1 cellular context compared by ENCODE assay signal in the genomic region with DNA sequence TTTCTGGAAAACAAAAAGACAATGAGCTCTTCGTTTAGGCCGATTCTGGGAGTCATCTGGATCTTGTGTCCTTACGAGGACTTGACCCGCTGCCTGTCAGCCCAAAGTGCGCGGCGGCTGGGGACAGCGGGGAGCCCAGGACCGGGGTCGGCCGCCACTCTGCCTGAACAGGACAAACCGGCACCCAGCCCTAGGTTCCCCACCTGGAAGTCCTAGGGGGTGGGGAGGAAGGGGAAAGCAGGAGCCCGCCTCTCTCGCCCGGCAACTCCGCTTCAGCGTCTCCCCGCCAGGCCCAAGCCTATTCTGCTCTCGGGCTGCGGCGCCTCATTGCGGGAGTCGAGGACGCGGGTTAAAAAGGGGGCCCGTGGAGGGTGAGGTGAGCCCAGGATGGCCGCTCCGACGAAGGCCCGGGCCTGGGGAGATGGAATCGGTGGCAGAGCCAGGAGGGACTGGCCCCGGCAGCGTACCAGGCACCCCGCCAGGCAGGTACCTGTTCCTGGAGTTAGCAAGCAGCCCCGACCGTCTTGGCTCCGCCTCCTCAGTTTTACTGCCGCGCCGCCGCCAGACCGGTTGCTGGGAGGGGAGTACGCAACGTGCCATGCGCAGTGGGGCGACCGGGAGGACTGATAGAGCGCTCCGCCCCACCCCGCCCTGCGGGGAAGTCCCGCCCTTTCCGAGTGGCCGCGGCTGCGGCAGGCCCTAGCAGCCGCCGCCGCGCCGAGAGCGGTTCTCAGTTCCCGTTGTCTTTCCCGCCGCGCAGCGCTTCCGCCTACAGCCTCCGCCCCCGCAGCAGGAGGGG.
TF ChIP-seq lines count a peak whose summit lies in the region.

A gene with protein sequence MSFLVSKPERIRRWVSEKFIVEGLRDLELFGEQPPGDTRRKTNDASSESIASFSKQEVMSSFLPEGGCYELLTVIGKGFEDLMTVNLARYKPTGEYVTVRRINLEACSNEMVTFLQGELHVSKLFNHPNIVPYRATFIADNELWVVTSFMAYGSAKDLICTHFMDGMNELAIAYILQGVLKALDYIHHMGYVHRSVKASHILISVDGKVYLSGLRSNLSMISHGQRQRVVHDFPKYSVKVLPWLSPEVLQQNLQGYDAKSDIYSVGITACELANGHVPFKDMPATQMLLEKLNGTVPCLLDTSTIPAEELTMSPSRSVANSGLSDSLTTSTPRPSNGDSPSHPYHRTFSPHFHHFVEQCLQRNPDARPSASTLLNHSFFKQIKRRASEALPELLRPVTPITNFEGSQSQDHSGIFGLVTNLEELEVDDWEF (minus strand): TSS at position 549 of the 799 bp plus-strand sequence. CDS start 13,430 bp downstream, outside the sequence.

TF ChIP-seq in K562, 482 proteins besides CTCF, POLR2A, EP300 and RAD21 (continued from another document and continues in another):
- TF ChIP-seq, protein P1, sequence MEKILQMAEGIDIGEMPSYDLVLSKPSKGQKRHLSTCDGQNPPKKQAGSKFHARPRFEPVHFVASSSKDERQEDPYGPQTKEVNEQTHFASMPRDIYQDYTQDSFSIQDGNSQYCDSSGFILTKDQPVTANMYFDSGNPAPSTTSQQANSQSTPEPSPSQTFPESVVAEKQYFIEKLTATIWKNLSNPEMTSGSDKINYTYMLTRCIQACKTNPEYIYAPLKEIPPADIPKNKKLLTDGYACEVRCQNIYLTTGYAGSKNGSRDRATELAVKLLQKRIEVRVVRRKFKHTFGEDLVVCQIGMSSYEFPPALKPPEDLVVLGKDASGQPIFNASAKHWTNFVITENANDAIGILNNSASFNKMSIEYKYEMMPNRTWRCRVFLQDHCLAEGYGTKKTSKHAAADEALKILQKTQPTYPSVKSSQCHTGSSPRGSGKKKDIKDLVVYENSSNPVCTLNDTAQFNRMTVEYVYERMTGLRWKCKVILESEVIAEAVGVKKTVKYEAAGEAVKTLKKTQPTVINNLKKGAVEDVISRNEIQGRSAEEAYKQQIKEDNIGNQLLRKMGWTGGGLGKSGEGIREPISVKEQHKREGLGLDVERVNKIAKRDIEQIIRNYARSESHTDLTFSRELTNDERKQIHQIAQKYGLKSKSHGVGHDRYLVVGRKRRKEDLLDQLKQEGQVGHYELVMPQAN (IDR thresholded peaks at IDR 0.05; ENCODE audit: borderline replicate concordance), result peak; percentile 75; the same call in 1 of the 2 replicates
- TF ChIP-seq JUN (IDR thresholded peaks at IDR 0.05; ENCODE audit: borderline replicate concordance, low read depth, low read length), result 0 out of 2 replicates have a peak, but pooled peaks have one; percentile 22
- no peak; the same call in 1 of the 2 replicates for TF ChIP-seq JUN (CRISPR knock-in tag; IDR thresholded peaks at IDR 0.05; ENCODE audit: borderline replicate concordance)
- TF ChIP-seq, protein P2, sequence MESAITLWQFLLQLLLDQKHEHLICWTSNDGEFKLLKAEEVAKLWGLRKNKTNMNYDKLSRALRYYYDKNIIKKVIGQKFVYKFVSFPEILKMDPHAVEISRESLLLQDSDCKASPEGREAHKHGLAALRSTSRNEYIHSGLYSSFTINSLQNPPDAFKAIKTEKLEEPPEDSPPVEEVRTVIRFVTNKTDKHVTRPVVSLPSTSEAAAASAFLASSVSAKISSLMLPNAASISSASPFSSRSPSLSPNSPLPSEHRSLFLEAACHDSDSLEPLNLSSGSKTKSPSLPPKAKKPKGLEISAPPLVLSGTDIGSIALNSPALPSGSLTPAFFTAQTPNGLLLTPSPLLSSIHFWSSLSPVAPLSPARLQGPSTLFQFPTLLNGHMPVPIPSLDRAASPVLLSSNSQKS (CRISPR knock-in tag; IDR thresholded peaks at IDR 0.05), result no peak
- peak in 1 of 2 experiments; percentile 44; a peak in 1 of 4 replicates for TF ChIP-seq FOXA3 (CRISPR knock-in tag; conservative IDR thresholded peaks at IDR 0.05 in 1 of 2, IDR thresholded peaks at IDR 0.05 in 1 of 2)
- TF ChIP-seq ZC3H8 (IDR thresholded peaks at IDR 0.05), result no peak
- peak; percentile 67 for TF ChIP-seq BCOR (IDR thresholded peaks at IDR 0.05)
- TF ChIP-seq SMAD4 (CRISPR knock-in tag; conservative IDR thresholded peaks at IDR 0.05), result 0 out of 2 replicates have a peak, but pooled peaks have one; percentile 51
- TF ChIP-seq ZFX (CRISPR knock-in tag; IDR thresholded peaks at IDR 0.05), result peak; percentile 96
- 0 out of 2 replicates have a peak, but pooled peaks have one; percentile 7 for TF ChIP-seq NR2C1 (IDR thresholded peaks at IDR 0.05)
- TF ChIP-seq NR2C1 (tag; IDR thresholded peaks at IDR 0.05), result no peak
- no peak for TF ChIP-seq CBFA2T2 (conservative IDR thresholded peaks at IDR 0.05)
- TF ChIP-seq RFX1 (IDR thresholded peaks at IDR 0.05), result peak; percentile 54; the same call in 1 of the 2 replicates
- TF ChIP-seq, protein P3, sequence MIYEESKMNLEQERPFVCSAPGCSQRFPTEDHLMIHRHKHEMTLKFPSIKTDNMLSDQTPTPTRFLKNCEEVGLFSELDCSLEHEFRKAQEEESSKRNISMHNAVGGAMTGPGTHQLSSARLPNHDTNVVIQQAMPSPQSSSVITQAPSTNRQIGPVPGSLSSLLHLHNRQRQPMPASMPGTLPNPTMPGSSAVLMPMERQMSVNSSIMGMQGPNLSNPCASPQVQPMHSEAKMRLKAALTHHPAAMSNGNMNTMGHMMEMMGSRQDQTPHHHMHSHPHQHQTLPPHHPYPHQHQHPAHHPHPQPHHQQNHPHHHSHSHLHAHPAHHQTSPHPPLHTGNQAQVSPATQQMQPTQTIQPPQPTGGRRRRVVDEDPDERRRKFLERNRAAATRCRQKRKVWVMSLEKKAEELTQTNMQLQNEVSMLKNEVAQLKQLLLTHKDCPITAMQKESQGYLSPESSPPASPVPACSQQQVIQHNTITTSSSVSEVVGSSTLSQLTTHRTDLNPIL (CRISPR knock-in tag; IDR thresholded peaks at IDR 0.05), result no peak
- TF ChIP-seq L3MBTL2 (IDR thresholded peaks at IDR 0.05), result peak; percentile 94
- TF ChIP-seq, protein P4, sequence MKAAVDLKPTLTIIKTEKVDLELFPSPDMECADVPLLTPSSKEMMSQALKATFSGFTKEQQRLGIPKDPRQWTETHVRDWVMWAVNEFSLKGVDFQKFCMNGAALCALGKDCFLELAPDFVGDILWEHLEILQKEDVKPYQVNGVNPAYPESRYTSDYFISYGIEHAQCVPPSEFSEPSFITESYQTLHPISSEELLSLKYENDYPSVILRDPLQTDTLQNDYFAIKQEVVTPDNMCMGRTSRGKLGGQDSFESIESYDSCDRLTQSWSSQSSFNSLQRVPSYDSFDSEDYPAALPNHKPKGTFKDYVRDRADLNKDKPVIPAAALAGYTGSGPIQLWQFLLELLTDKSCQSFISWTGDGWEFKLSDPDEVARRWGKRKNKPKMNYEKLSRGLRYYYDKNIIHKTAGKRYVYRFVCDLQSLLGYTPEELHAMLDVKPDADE (conservative IDR thresholded peaks at IDR 0.05; ENCODE audit: control insufficient read depth, low read depth, low read length), result peak; percentile 56
- 0 out of 2 replicates have a peak, but pooled peaks have one; percentile 30 for TF ChIP-seq ZNF12 (CRISPR knock-in tag; IDR thresholded peaks at IDR 0.05)
- TF ChIP-seq, protein P5, sequence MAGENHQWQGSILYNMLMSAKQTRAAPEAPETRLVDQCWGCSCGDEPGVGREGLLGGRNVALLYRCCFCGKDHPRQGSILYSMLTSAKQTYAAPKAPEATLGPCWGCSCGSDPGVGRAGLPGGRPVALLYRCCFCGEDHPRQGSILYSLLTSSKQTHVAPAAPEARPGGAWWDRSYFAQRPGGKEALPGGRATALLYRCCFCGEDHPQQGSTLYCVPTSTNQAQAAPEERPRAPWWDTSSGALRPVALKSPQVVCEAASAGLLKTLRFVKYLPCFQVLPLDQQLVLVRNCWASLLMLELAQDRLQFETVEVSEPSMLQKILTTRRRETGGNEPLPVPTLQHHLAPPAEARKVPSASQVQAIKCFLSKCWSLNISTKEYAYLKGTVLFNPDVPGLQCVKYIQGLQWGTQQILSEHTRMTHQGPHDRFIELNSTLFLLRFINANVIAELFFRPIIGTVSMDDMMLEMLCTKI (IDR thresholded peaks at IDR 0.05; ENCODE audit: partially characterized antibody), result no peak
- TF ChIP-seq MAFK (IDR thresholded peaks at IDR 0.05; ENCODE audit: low read length), result no peak
- TF ChIP-seq, protein P6, sequence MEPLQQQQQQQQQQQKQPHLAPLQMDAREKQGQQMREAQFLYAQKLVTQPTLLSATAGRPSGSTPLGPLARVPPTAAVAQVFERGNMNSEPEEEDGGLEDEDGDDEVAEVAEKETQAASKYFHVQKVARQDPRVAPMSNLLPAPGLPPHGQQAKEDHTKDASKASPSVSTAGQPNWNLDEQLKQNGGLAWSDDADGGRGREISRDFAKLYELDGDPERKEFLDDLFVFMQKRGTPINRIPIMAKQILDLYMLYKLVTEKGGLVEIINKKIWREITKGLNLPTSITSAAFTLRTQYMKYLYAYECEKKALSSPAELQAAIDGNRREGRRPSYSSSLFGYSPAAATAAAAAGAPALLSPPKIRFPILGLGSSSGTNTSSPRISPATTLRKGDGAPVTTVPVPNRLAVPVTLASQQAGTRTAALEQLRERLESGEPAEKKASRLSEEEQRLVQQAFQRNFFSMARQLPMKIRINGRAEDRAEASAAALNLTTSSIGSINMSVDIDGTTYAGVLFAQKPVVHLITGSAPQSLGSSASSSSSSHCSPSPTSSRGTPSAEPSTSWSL (CRISPR knock-in tag; IDR thresholded peaks at IDR 0.05; ENCODE audit: borderline replicate concordance), result no peak
- TF ChIP-seq DIDO1 (tag; IDR thresholded peaks at IDR 0.05; ENCODE audit: low read depth), result peak; percentile 44; the same call in 1 of the 2 replicates
- TF ChIP-seq, protein P7, sequence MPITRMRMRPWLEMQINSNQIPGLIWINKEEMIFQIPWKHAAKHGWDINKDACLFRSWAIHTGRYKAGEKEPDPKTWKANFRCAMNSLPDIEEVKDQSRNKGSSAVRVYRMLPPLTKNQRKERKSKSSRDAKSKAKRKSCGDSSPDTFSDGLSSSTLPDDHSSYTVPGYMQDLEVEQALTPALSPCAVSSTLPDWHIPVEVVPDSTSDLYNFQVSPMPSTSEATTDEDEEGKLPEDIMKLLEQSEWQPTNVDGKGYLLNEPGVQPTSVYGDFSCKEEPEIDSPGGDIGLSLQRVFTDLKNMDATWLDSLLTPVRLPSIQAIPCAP (CRISPR knock-in tag; IDR thresholded peaks at IDR 0.05; ENCODE audit: borderline replicate concordance), result no peak
- TF ChIP-seq ZZZ3 (IDR thresholded peaks at IDR 0.05), result no peak
- peak; percentile 84; the same call in 1 of the 2 replicates for TF ChIP-seq MYC (IDR thresholded peaks at IDR 0.05; ENCODE audit: low read depth, low read length)
- peak; percentile 70; the same call in 1 of the 2 replicates for TF ChIP-seq MYC (CRISPR knock-in tag; IDR thresholded peaks at IDR 0.05; ENCODE audit: borderline replicate concordance, low read depth)
- no peak for TF ChIP-seq ZC3H4 (CRISPR knock-in tag; IDR thresholded peaks at IDR 0.05; ENCODE audit: borderline replicate concordance)
- peak; percentile 50 for TF ChIP-seq MEIS2 (IDR thresholded peaks at IDR 0.05; ENCODE audit: partially characterized antibody)
- TF ChIP-seq EP400 (IDR thresholded peaks at IDR 0.05), result peak; percentile 63
- TF ChIP-seq POU5F1 (IDR thresholded peaks at IDR 0.05; ENCODE audit: borderline replicate concordance, low read depth, low read length, partially characterized antibody), result no peak
- TF ChIP-seq SIN3A (IDR thresholded peaks at IDR 0.05; ENCODE audit: borderline replicate concordance in 2 of 2, control insufficient read depth in 1 of 2, low read depth in 2 of 2, low read length in 2 of 2), result peak in 1 of 2 experiments; percentile 26; a peak in 1 of 4 replicates
- peak; percentile 67; the same call in 1 of the 2 replicates for TF ChIP-seq ATF7 (IDR thresholded peaks at IDR 0.05)
- TF ChIP-seq ARID1B (IDR thresholded peaks at IDR 0.05), result no peak
- TF ChIP-seq KLF10 (CRISPR knock-in tag; IDR thresholded peaks at IDR 0.05), result no peak
- no peak for TF ChIP-seq ZNF184 (CRISPR knock-in tag; IDR thresholded peaks at IDR 0.05)
- TF ChIP-seq COPS2 (conservative IDR thresholded peaks at IDR 0.05), result no peak
- TF ChIP-seq, protein P8, sequence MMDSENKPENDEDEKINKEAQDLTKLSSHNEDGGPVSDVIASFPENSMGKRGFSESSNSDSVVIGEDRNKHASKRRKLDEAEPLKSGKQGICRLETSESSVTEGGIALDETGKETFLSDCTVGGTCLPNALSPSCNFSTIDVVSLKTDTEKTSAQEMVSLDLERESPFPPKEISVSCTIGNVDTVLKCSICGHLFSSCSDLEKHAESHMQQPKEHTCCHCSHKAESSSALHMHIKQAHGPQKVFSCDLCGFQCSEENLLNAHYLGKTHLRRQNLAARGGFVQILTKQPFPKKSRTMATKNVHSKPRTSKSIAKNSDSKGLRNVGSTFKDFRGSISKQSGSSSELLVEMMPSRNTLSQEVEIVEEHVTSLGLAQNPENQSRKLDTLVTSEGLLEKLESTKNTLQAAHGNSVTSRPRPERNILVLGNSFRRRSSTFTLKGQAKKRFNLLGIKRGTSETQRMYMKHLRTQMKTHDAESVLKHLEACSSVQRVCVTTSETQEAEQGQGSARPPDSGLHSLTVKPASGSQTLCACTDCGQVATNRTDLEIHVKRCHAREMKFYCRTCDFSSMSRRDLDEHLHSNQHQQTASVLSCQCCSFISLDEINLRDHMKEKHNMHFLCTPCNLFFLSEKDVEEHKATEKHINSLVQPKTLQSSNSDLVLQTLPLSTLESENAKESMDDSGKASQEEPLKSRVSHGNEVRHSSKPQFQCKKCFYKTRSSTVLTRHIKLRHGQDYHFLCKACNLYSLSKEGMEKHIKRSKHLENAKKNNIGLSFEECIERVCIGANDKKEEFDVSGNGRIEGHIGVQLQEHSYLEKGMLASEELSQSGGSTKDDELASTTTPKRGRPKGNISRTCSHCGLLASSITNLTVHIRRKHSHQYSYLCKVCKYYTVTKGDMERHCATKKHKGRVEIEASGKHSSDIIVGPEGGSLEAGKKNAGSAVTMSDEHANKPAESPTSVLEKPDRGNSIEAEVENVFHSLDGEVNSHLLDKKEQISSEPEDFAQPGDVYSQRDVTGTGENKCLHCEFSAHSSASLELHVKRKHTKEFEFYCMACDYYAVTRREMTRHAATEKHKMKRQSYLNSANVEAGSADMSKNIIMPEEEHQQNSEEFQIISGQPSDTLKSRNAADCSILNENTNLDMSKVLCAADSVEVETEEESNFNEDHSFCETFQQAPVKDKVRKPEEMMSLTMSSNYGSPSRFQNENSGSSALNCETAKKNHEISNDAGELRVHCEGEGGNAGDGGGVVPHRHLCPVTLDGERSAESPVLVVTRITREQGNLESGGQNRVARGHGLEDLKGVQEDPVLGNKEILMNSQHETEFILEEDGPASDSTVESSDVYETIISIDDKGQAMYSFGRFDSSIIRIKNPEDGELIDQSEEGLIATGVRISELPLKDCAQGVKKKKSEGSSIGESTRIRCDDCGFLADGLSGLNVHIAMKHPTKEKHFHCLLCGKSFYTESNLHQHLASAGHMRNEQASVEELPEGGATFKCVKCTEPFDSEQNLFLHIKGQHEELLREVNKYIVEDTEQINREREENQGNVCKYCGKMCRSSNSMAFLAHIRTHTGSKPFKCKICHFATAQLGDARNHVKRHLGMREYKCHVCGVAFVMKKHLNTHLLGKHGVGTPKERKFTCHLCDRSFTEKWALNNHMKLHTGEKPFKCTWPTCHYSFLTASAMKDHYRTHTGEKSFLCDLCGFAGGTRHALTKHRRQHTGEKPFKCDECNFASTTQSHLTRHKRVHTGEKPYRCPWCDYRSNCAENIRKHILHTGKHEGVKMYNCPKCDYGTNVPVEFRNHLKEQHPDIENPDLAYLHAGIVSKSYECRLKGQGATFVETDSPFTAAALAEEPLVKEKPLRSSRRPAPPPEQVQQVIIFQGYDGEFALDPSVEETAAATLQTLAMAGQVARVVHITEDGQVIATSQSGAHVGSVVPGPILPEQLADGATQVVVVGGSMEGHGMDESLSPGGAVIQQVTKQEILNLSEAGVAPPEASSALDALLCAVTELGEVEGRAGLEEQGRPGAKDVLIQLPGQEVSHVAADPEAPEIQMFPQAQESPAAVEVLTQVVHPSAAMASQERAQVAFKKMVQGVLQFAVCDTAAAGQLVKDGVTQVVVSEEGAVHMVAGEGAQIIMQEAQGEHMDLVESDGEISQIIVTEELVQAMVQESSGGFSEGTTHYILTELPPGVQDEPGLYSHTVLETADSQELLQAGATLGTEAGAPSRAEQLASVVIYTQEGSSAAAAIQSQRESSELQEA (IDR thresholded peaks at IDR 0.05; ENCODE audit: low read depth), result no peak
- no peak for TF ChIP-seq ILF3 (IDR thresholded peaks at IDR 0.05; ENCODE audit: borderline replicate concordance)
- peak; percentile 73 for TF ChIP-seq NBN (IDR thresholded peaks at IDR 0.05; ENCODE audit: low read depth)
